In genomic region chr1:22854688-22855565, GRCh38 we compare ENCODE assay signal across 18 cellular contexts.
A peak's percentile ranks its signal among the peaks of the same experiment; 100 is the strongest.
DNase-seq lines count a peak whose midpoint lies in the region; ATAC-seq, FAIRE-seq and TF ChIP-seq lines count a peak whose summit lies in the region.
"Had no signal": no experiment of that assay in that cellular context is flagged by ENCODE, and none has a peak within 500 bp of the region (broad histone marks: within the 10 kb centered on the region; RNA-seq: fewer than 3 reads in every experiment).

No MANE protein-coding gene starts in this region.

- H3K4me1 ChIP-seq in OCI-LY7 (ENCODE audit: insufficient read depth, low read length, poor library complexity, severe bottlenecking) (peaks cover 15% of the 10 kb centered on the region), lower lobe of right lung (peaks cover 6% of the 10 kb centered on the region)
- H3K4me1 ChIP-seq: transverse colon had no signal

- CTCF ChIA-PET in OCI-LY7 (lab: Charles Lee; ENCODE audit: unreplicated experiment) = no interaction called here

- no TSS peak for BruUV-seq in OCI-LY7 (replicated peaks; lab: Mats Ljungman, UMichigan)

- H4K20me1 ChIP-seq in OCI-LY7 (ENCODE audit: insufficient read depth, low read length) = no peaks in the 10 kb centered on the region

- intact Hi-C loops in OCI-LY7 (cut with micrococcal nuclease; ENCODE audit: unreplicated experiment) (no loop called here), lower lobe of right lung (cut with DNase I) (no loop called here)

- H3K9me3 Mint-ChIP-seq in naive B cell = no peaks in the 10 kb centered on the region
- no peaks in the 10 kb centered on the region for H3K9me3 Mint-ChIP-seq in activated T-cell treated with anti-CD3 and anti-CD28 coated beads, Interleukin-2, amount 50 U/mL, for 72 hours
- H3K9me3 Mint-ChIP-seq: central memory CD8-positive, alpha-beta T cell; HFFc6 had no signal

- H3K27ac ChIP-seq in OCI-LY7 (ENCODE audit: low read depth, low read length, poor library complexity, severe bottlenecking) = no peak overlapping the region
- H3K27ac ChIP-seq in lower lobe of right lung = no peak overlapping the region
- H3K27ac ChIP-seq: PC-9, transverse colon had no signal

- H3K36me3 Mint-ChIP-seq in naive B cell = no peaks in the 10 kb centered on the region
- H3K36me3 Mint-ChIP-seq in activated T-cell treated with anti-CD3 and anti-CD28 coated beads, Interleukin-2, amount 50 U/mL, for 72 hours (ENCODE audit: insufficient read depth in 2 of 2) = no peaks in the 10 kb centered on the region

- H3K27ac Mint-ChIP-seq in naive B cell = peak overlapping the region in 2 of 6 donors; percentile 63 to 79
- H3K27ac Mint-ChIP-seq in activated T-cell treated with anti-CD3 and anti-CD28 coated beads, Interleukin-2, amount 50 U/mL, for 72 hours = no peak overlapping the region
- H3K27ac Mint-ChIP-seq: HFFc6 had no signal

- FAIRE-seq in HTR-8/SVneo (lab: Jason Lieb, UNC) = no peak

- no peaks in the 10 kb centered on the region for H3K9me2 ChIP-seq in OCI-LY7 (ENCODE audit: insufficient read depth, low read length)

- H3K36me3 ChIP-seq in OCI-LY7 (ENCODE audit: insufficient read depth, low read length) (no peaks in the 10 kb centered on the region), lower lobe of right lung (no peaks in the 10 kb centered on the region)
- H3K36me3 ChIP-seq: transverse colon had no signal

- POLR2A ChIA-PET in OCI-LY7 (lab: Charles Lee) = no interaction called here

- H3K27me3 ChIP-seq in lower lobe of right lung (ENCODE audit: low read depth) = no peaks in the 10 kb centered on the region
- H3K27me3 ChIP-seq: transverse colon had no signal

- H3K9me3 ChIP-seq in OCI-LY7 (ENCODE audit: low read length) (no peaks in the 10 kb centered on the region), lower lobe of right lung (no peaks in the 10 kb centered on the region)
- H3K9me3 ChIP-seq: transverse colon had no signal

- H3K79me2 ChIP-seq in OCI-LY7 (ENCODE audit: insufficient read depth, low read depth, low read length) = no peaks in the 10 kb centered on the region

- H3K4me2 ChIP-seq in OCI-LY7 (ENCODE audit: low read length) = peak overlapping the region; percentile 53
- H3K4me2 ChIP-seq: PC-9 had no signal

- no peak for TF ChIP-seq CTCF in OCI-LY7 (conservative IDR thresholded peaks at IDR 0.05; ENCODE audit: low read length)
- no peak for TF ChIP-seq CTCF in lower lobe of right lung (IDR thresholded peaks at IDR 0.05)

- ATAC-seq in GM21526 (IDR thresholded peaks at IDR 0.05; ENCODE audit: low FRiP score, unreplicated experiment) = peak; percentile 69
- peak; percentile 62 to 66 for ATAC-seq in naive B cell (ENCODE audit: low read depth in 2 of 2)
- no peak for ATAC-seq in activated T-cell treated with anti-CD3 and anti-CD28 coated beads, Interleukin-2, amount 50 U/mL, for 72 hours (replicated peaks in 1 of 2)
- ATAC-seq in lower lobe of right lung = no peak
- no peak for ATAC-seq in HG03378 (IDR thresholded peaks at IDR 0.05; ENCODE audit: unreplicated experiment)

- H2AFZ ChIP-seq in OCI-LY7 (ENCODE audit: low read length) = peak overlapping the region; percentile 69; the same call in 1 of the 2 replicates
- H2AFZ ChIP-seq: PC-9 had no signal

- H3K4me1 Mint-ChIP-seq in naive B cell = peaks cover 14 to 21% (median 21%) of the 10 kb centered on the region in 3 donors
- H3K4me1 Mint-ChIP-seq in activated T-cell treated with anti-CD3 and anti-CD28 coated beads, Interleukin-2, amount 50 U/mL, for 72 hours (ENCODE audit: low read depth) = no peaks in the 10 kb centered on the region
- H3K4me1 Mint-ChIP-seq: central memory CD8-positive, alpha-beta T cell had no signal

- TF ChIP-seq POLR2A in GM15510 (IDR thresholded peaks at IDR 0.05; ENCODE audit: borderline replicate concordance, extremely low read depth, insufficient read length) = peak; percentile 33

- DNase-seq in OCI-LY7 (ENCODE audit: low spot score) = peak; percentile 62
- DNase-seq in naive B cell = no peak
- no peak for DNase-seq in activated T-cell treated with anti-CD3 and anti-CD28 coated beads, Interleukin-2, amount 50 U/mL, for 72 hours
- DNase-seq in lower lobe of right lung = no peak
- no peak for DNase-seq in HTR-8/SVneo (ENCODE audit: insufficient read length, low spot score)
- DNase-seq: activated CD4-positive, alpha-beta T cell treated with anti-CD3 and anti-CD28 coated beads for 1 hour; activated T-cell treated with anti-CD3 and anti-CD28 coated beads, Interleukin-2, amount 50 U/mL, for 1 hour; glutamatergic neuron; HFFc6; islet precursor cell; NCI-H1436; NCI-H510A treated with DMSO at 0.1 percent for 48 hours; PC-9; transverse colon had no signal

- H3K4me3 ChIP-seq in OCI-LY7 (ENCODE audit: low read depth, low read length, poor library complexity, severe bottlenecking) (no peak overlapping the region), lower lobe of right lung (no peak overlapping the region)
- H3K4me3 ChIP-seq: PC-9, transverse colon had no signal

- peak overlapping the region in 3 of 8 donors; percentile 11 to 59 (median 44) for H3K4me3 Mint-ChIP-seq in naive B cell
- no peak overlapping the region for H3K4me3 Mint-ChIP-seq in activated T-cell treated with anti-CD3 and anti-CD28 coated beads, Interleukin-2, amount 50 U/mL, for 72 hours
- H3K4me3 Mint-ChIP-seq: central memory CD8-positive, alpha-beta T cell; HFFc6 had no signal

- peaks cover 5 to 26% (median 17%) of the 10 kb centered on the region in 3 donors for H3K27me3 Mint-ChIP-seq in naive B cell
- peaks cover 6% of the 10 kb centered on the region for H3K27me3 Mint-ChIP-seq in activated T-cell treated with anti-CD3 and anti-CD28 coated beads, Interleukin-2, amount 50 U/mL, for 72 hours (ENCODE audit: low read depth)

Comparison
In these comparisons a context has a peak if more than half of its experiments do, and no peak if none do; other contexts are left out.
1. ATAC-seq: peak in GM21526 (single experiment) and naive B cell (2 of 2); none in activated T-cell treated with anti-CD3 and anti-CD28 coated beads, Interleukin-2, amount 50 U/mL, for 72 hours (0 of 2), lower lobe of right lung (0 of 2) and HG03378 (single experiment).